Comparison of ENCODE assay signal across 8 cellular contexts in the genomic region with DNA sequence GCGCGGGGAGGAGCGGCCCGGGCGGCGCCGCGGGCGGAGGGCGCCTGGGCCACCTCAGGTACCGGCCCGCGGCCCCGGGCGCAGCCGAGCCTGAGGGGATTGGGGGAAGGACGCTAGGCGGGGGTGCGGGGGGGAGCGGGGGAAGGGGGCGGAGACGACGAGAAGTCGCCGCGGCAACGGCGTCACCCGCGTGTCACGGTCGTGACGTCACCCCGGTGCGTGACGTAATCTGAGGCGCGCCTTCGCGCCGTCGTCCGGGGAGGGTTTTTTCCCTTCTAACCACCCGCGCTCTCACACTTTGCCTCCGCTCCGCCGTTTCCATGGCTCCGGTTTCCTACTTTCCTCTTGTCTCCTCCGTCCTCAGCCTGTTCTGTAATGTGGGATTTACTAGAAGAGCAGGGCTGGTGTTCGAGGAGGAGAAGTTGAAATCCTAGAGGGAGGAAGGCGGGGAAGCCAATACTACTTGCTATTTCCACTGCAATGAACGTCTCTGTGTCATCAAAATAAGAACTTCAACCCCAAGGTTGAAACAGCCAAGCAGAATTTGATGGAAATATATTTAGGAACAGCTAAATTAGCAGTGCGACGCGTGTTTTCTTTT. TPM values are rescaled to one million over a fixed set of nuclear protein-coding genes. Genes with fewer than 3 reads are reported as not detected.
A peak's percentile ranks its signal among the peaks of the same experiment; 100 is the strongest.
DNase-seq lines count a peak whose midpoint lies in the region; ATAC-seq lines count a peak whose summit lies in the region.

A gene (minus strand): TSS at position 109 of the 601 bp plus-strand sequence. CDS start 226 bp downstream, outside the sequence.

- H3K4me1 ChIP-seq in GM23248 (ENCODE audit: insufficient read depth), result peaks cover 15% of the 10 kb centered on the region

- H3K4me1 Mint-ChIP-seq in naive B cell, result peaks cover 9 to 23% (median 17%) of the 10 kb centered on the region in 3 donors
- peaks cover 12% of the 10 kb centered on the region for H3K4me1 Mint-ChIP-seq in stimulated activated effector memory CD8-positive, alpha-beta T cell treated with anti-CD3 and anti-CD28 coated beads, Interleukin-12 subunit alpha, Interleukin-12 subunit beta, amount 100 ng/mL, for 72 hours

- H3K36me3 Mint-ChIP-seq in naive B cell, result no peaks in the 10 kb centered on the region
- no peaks in the 10 kb centered on the region for H3K36me3 Mint-ChIP-seq in stimulated activated effector memory CD8-positive, alpha-beta T cell treated with anti-CD3 and anti-CD28 coated beads, Interleukin-12 subunit alpha, Interleukin-12 subunit beta, amount 100 ng/mL, for 72 hours

- H3K9ac ChIP-seq in GM23248, result peak within 1 kb of the TSS; percentile 97

- H3K4me3 Mint-ChIP-seq in naive B cell, result peak within 1 kb of the TSS in 6 of 8 donors; percentile 95 to 99 (median 98)
- H3K4me3 Mint-ChIP-seq in stimulated activated effector memory CD8-positive, alpha-beta T cell treated with anti-CD3 and anti-CD28 coated beads, Interleukin-12 subunit alpha, Interleukin-12 subunit beta, amount 100 ng/mL, for 72 hours, result no peak within 1 kb of the TSS

- peak within 1 kb of the TSS; percentile 96 for H2AFZ ChIP-seq in GM23248

- no peaks in the 10 kb centered on the region for H3K36me3 ChIP-seq in GM23248 (ENCODE audit: low read depth)

- peaks cover 7% of the 10 kb centered on the region; the same call in 1 of the 2 replicates for H3F3A ChIP-seq in GM23248 (ENCODE audit: insufficient read depth)

- 1 to 3% methylated on average over 20 to 49 of the region's 56 CpGs for WGBS in GM23248 (ENCODE audit: low coverage in 1 of 2, low lambda C conversion rate in 2 of 2, missing lambda C conversion rate in 2 of 2), 2 experiments

- no peaks in the 10 kb centered on the region for H4K20me1 ChIP-seq in GM23248 (ENCODE audit: insufficient read depth)

- H3K27ac ChIP-seq in GM23248, result peak within 1 kb of the TSS; percentile 91

- no peaks in the 10 kb centered on the region for H3K27me3 ChIP-seq in GM23248 (replicated peaks; ENCODE audit: insufficient read depth)

- no peaks in the 10 kb centered on the region for H3K9me3 ChIP-seq in GM23248 (ENCODE audit: low read depth)

- no peaks in the 10 kb centered on the region for H3K9me2 ChIP-seq in GM23248 (ENCODE audit: insufficient read depth)

- H3K27me3 Mint-ChIP-seq in naive B cell, result peaks cover 0 to 7% (median 0%) of the 10 kb centered on the region in 3 donors

- H3K4me3 ChIP-seq in GM23248, result peak within 1 kb of the TSS; percentile 89

- peak within 1 kb of the TSS in 5 of 6 donors; percentile 63 to 100 (median 100) for H3K27ac Mint-ChIP-seq in naive B cell
- no peak within 1 kb of the TSS for H3K27ac Mint-ChIP-seq in stimulated activated effector memory CD8-positive, alpha-beta T cell treated with anti-CD3 and anti-CD28 coated beads, Interleukin-12 subunit alpha, Interleukin-12 subunit beta, amount 100 ng/mL, for 72 hours

- in situ Hi-C loops in GM23248 (cut with MboI), result no loop called here

- ATAC-seq in naive B cell (ENCODE audit: low read depth in 2 of 2), result peak; percentile 52 to 56
- peak; percentile 83 for ATAC-seq in stimulated activated effector memory CD8-positive, alpha-beta T cell treated with anti-CD3 and anti-CD28 coated beads, Interleukin-12 subunit alpha, Interleukin-12 subunit beta, amount 100 ng/mL, for 72 hours

- H3K4me2 ChIP-seq in GM23248 (ENCODE audit: unreplicated experiment), result peak within 1 kb of the TSS; percentile 98

- H3K9me3 Mint-ChIP-seq in naive B cell, result peaks cover 0 to 3% (median 0%) of the 10 kb centered on the region in 7 donors
- H3K9me3 Mint-ChIP-seq in stimulated activated effector memory CD8-positive, alpha-beta T cell treated with anti-CD3 and anti-CD28 coated beads, Interleukin-12 subunit alpha, Interleukin-12 subunit beta, amount 100 ng/mL, for 72 hours, result no peaks in the 10 kb centered on the region

- DNase-seq in DMS79 treated with DMSO at 0.1 percent for 48 hours (lab: John Stamatoyannopoulos, UW), result peak; percentile 66
- peak; percentile 93 for DNase-seq in GM23248
- peak; percentile 71 to 75 for DNase-seq in Kasumi-1 (lab: John Stamatoyannopoulos, UW)
- peak; percentile 92 for DNase-seq in RKO (ENCODE audit: low spot score)
- peak; percentile 89 to 91 for DNase-seq in activated T-helper 1 cell treated with anti-CD3 and anti-CD28 coated beads, Interleukin-2, amount 50 U/mL, for 16 hours (ENCODE audit: low read depth in 1 of 2, low spot score in 1 of 2)
- peak; percentile 91 for DNase-seq in fibroblast of gingiva (ENCODE audit: low read depth)
- peak; percentile 94 for DNase-seq in naive B cell
- peak; percentile 97 to 98 for DNase-seq in stimulated activated effector memory CD8-positive, alpha-beta T cell treated with anti-CD3 and anti-CD28 coated beads, Interleukin-12 subunit alpha, Interleukin-12 subunit beta, amount 100 ng/mL, for 72 hours (ENCODE audit: low spot score in 2 of 2)

- H3K79me2 ChIP-seq in GM23248 (ENCODE audit: insufficient read depth), result peaks cover 45% of the 10 kb centered on the region

RNA-seq across cellular contexts. Expression of the gene that starts here (rescaled TPM):
- total RNA-seq in GM23248 (2014; rRNA removed; shearing (Covaris generic)), result 6.7 and 11.0 TPM in 2 replicates
- polyA plus RNA-seq in GM23248 (2016; fragmentation: Nextera tagmentation; extraction: Ambion mirVana) (5.6 and 5.8 TPM in 2 replicates), naive B cell (ENCODE audit: low read depth in 6 of 6) (10 to 100 TPM; 14.8 to 27.9 (median 21.1) TPM)

Comparison
In these comparisons a context has a peak if more than half of its experiments do, and no peak if none do; other contexts are left out.
1. Peak in every context shown above with its lines: DNase-seq, ATAC-seq, H3K4me3 ChIP-seq and H3K27ac ChIP-seq.